Comparison of ENCODE assay signal across 19 cellular contexts in genomic region chr7:152142976-152143665, GRCh38.
DNase-seq lines count a peak whose midpoint lies in the region; ATAC-seq and TF ChIP-seq lines count a peak whose summit lies in the region.
"Had no signal": no experiment of that assay in that cellular context is flagged by ENCODE, and none has a peak within 500 bp of the region (broad histone marks: within the 10 kb centered on the region; RNA-seq: fewer than 3 reads in every experiment).

No MANE protein-coding gene starts in this region.

- peaks cover 98% of the 10 kb centered on the region for H3K36me3 ChIP-seq in BLaER1
- peaks cover 34% of the 10 kb centered on the region for H3K36me3 ChIP-seq in CD8-positive, alpha-beta T cell (ENCODE audit: insufficient read depth, low read length)

- POLR2A ChIA-PET in CD8-positive, alpha-beta T cell (lab: Charles Lee) = interaction anchor here (1.1 to 1.5 kb wide), 2 partner anchors 16 to 17 kb away, joined by 3 to 5 read pairs; no protein-coding TSS in a partner anchor
- POLR2A ChIA-PET in activated CD4-positive, alpha-beta memory T cell treated with anti-CD3 and anti-CD28 coated beads, Interleukin-2, amount 10 ng/mL, durations not matched to agents 7 days and 5 days (lab: Charles Lee) = interaction anchor here (0.8 to 2.3 kb wide), 3 partner anchors 8 to 117 kb away, joined by 3 to 7 read pairs (median 3); no protein-coding TSS in a partner anchor

- no peak overlapping the region for H3K4me3 ChIP-seq in BLaER1
- H3K4me3 ChIP-seq in CD8-positive, alpha-beta T cell (ENCODE audit: low read depth, low read length) = no peak overlapping the region
- H3K4me3 ChIP-seq: ascending aorta, coronary artery, gastroesophageal sphincter, lower lobe of right lung, suprapubic skin had no signal

- CTCF ChIA-PET in CD8-positive, alpha-beta T cell (lab: Charles Lee) = interaction anchor here (0.8 to 1.2 kb wide), 2 partner anchors 31 to 361 kb away, joined by 3 read pairs; no protein-coding TSS in a partner anchor
- CTCF ChIA-PET in activated CD4-positive, alpha-beta memory T cell treated with anti-CD3 and anti-CD28 coated beads, Interleukin-2, amount 10 ng/mL, durations not matched to agents 7 days and 5 days (lab: Charles Lee) = interaction anchor here (0.6 to 1.4 kb wide), 2 partner anchors 10 to 568 kb away, joined by 3 to 5 read pairs; no protein-coding TSS in a partner anchor

- intact Hi-C loops in CD8-positive, alpha-beta T cell (cut with DNase I, micrococcal nuclease) = loop anchor here (10.0 kb wide), 3 partner anchors 268 to 578 kb away; partner anchors contain the start of gene PRKAG2 (in 1 of the 2)

- H3K4me3 Mint-ChIP-seq in CD8-positive, alpha-beta T cell = peak overlapping the region; percentile 52
- no peak overlapping the region for H3K4me3 Mint-ChIP-seq in activated CD4-positive, alpha-beta memory T cell treated with anti-CD3 and anti-CD28 coated beads, Interleukin-2, amount 10 ng/mL, durations not matched to agents 7 days and 5 days
- no peak overlapping the region for H3K4me3 Mint-ChIP-seq in naive B cell

- no peaks in the 10 kb centered on the region for H3K9me3 Mint-ChIP-seq in CD8-positive, alpha-beta T cell
- no peaks in the 10 kb centered on the region for H3K9me3 Mint-ChIP-seq in activated CD4-positive, alpha-beta memory T cell treated with anti-CD3 and anti-CD28 coated beads, Interleukin-2, amount 10 ng/mL, durations not matched to agents 7 days and 5 days
- H3K9me3 Mint-ChIP-seq in naive B cell = no peaks in the 10 kb centered on the region

- no peak for DNase-seq in CD8-positive, alpha-beta T cell
- DNase-seq in activated CD4-positive, alpha-beta memory T cell treated with anti-CD3 and anti-CD28 coated beads, Interleukin-2, amount 10 ng/mL, durations not matched to agents 7 days and 5 days = no peak
- DNase-seq in naive B cell = no peak
- no peak for DNase-seq in NCI-H1436 treated with DMSO at 0.1 percent for 48 hours (lab: John Stamatoyannopoulos, UW)
- DNase-seq: BE2C, DMS79, Karpas-422, lower lobe of right lung, NCI-H1417 treated with DMSO at 0.1 percent for 48 hours, NCI-H446 treated with DMSO at 0.1 percent for 48 hours, SHP77 treated with DMSO at 0.1 percent for 48 hours had no signal

- no peak for TF ChIP-seq CTCF in CD8-positive, alpha-beta T cell (IDR thresholded peaks at IDR 0.05)

- H3K9me3 ChIP-seq in BLaER1 = no peaks in the 10 kb centered on the region
- no peaks in the 10 kb centered on the region for H3K9me3 ChIP-seq in CD8-positive, alpha-beta T cell (ENCODE audit: low read length)
- H3K9me3 ChIP-seq: ascending aorta, BE2C, gastroesophageal sphincter, lower lobe of right lung, suprapubic skin had no signal

- H3K27me3 ChIP-seq in BLaER1 = no peaks in the 10 kb centered on the region
- H3K27me3 ChIP-seq in CD8-positive, alpha-beta T cell (ENCODE audit: insufficient read depth, low read length) = no peaks in the 10 kb centered on the region
- H3K27me3 ChIP-seq: ascending aorta, BE2C, gastroesophageal sphincter, suprapubic skin had no signal

- peaks cover 28% of the 10 kb centered on the region for H4K20me1 ChIP-seq in BLaER1

- H3K27ac Mint-ChIP-seq in CD8-positive, alpha-beta T cell = peak overlapping the region; percentile 91
- peak overlapping the region; percentile 92 for H3K27ac Mint-ChIP-seq in activated CD4-positive, alpha-beta memory T cell treated with anti-CD3 and anti-CD28 coated beads, Interleukin-2, amount 10 ng/mL, durations not matched to agents 7 days and 5 days
- H3K27ac Mint-ChIP-seq in naive B cell = peak overlapping the region in 4 of 6 donors; percentile 9 to 39 (median 18)

- H3K27ac ChIP-seq in BLaER1 = peak overlapping the region; percentile 47; the same call in 1 of the 2 replicates
- H3K27ac ChIP-seq in CD8-positive, alpha-beta T cell (ENCODE audit: low read depth, low read length) = peak overlapping the region; percentile 21
- H3K27ac ChIP-seq: ascending aorta, coronary artery, epithelial cell of prostate, gastroesophageal sphincter, lower lobe of right lung, suprapubic skin had no signal

- peaks cover 50% of the 10 kb centered on the region for H3K4me1 Mint-ChIP-seq in CD8-positive, alpha-beta T cell (ENCODE audit: low read depth)
- peaks cover 45% of the 10 kb centered on the region for H3K4me1 Mint-ChIP-seq in activated CD4-positive, alpha-beta memory T cell treated with anti-CD3 and anti-CD28 coated beads, Interleukin-2, amount 10 ng/mL, durations not matched to agents 7 days and 5 days
- peaks cover 4 to 6% (median 6%) of the 10 kb centered on the region in 3 donors for H3K4me1 Mint-ChIP-seq in naive B cell

- 0 out of 2 replicates have a peak overlapping the region, but pooled peaks have one; percentile 44 for H3K9ac ChIP-seq in BLaER1

- no peaks in the 10 kb centered on the region for H3K27me3 Mint-ChIP-seq in CD8-positive, alpha-beta T cell (ENCODE audit: low read depth)
- H3K27me3 Mint-ChIP-seq in activated CD4-positive, alpha-beta memory T cell treated with anti-CD3 and anti-CD28 coated beads, Interleukin-2, amount 10 ng/mL, durations not matched to agents 7 days and 5 days = no peaks in the 10 kb centered on the region
- no peaks in the 10 kb centered on the region for H3K27me3 Mint-ChIP-seq in naive B cell

- peaks cover 18% of the 10 kb centered on the region for H3K4me1 ChIP-seq in BLaER1
- H3K4me1 ChIP-seq in CD8-positive, alpha-beta T cell (ENCODE audit: insufficient read depth, low read length) = peaks cover 47% of the 10 kb centered on the region
- H3K4me1 ChIP-seq: BE2C, gastroesophageal sphincter, lower lobe of right lung had no signal

- H3K4me2 ChIP-seq in BLaER1 = peak overlapping the region; percentile 52

- peaks cover 75% of the 10 kb centered on the region for H3K36me3 Mint-ChIP-seq in CD8-positive, alpha-beta T cell
- peaks cover 74% of the 10 kb centered on the region for H3K36me3 Mint-ChIP-seq in activated CD4-positive, alpha-beta memory T cell treated with anti-CD3 and anti-CD28 coated beads, Interleukin-2, amount 10 ng/mL, durations not matched to agents 7 days and 5 days (ENCODE audit: low read depth)
- peaks cover 14 to 30% of the 10 kb centered on the region in 2 donors for H3K36me3 Mint-ChIP-seq in naive B cell

- peak; percentile 19 for ATAC-seq in CD8-positive, alpha-beta T cell
- no peak for ATAC-seq in naive B cell (ENCODE audit: low read depth in 2 of 2)
- no peak for ATAC-seq in GM18517 (IDR thresholded peaks at IDR 0.05; ENCODE audit: unreplicated experiment)
- ATAC-seq in GM18520 (IDR thresholded peaks at IDR 0.05; ENCODE audit: unreplicated experiment) = no peak
- ATAC-seq: gastroesophageal sphincter, lower lobe of right lung had no signal

Comparison
In these comparisons a context has a peak if more than half of its experiments do, and no peak if none do; other contexts are left out.
1. H3K27ac Mint-ChIP-seq: peak in every context shown above with its lines; median percentile 92 in activated CD4-positive, alpha-beta memory T cell treated with anti-CD3 and anti-CD28 coated beads, Interleukin-2, amount 10 ng/mL, durations not matched to agents 7 days and 5 days; 91 in CD8-positive, alpha-beta T cell; 18 in naive B cell.